In genomic region chr19:53555352-53555751, GRCh38 we compare ENCODE assay signal across 12 cellular contexts. TPM values are rescaled to one million over a fixed set of nuclear protein-coding genes. Genes with fewer than 3 reads are reported as not detected.
DNase-seq lines count a peak whose midpoint lies in the region; ATAC-seq, FAIRE-seq and TF ChIP-seq lines count a peak whose summit lies in the region.
"Had no signal": no experiment of that assay in that cellular context is flagged by ENCODE, and none has a peak within 500 bp of the region (broad histone marks: within the 10 kb centered on the region; RNA-seq: fewer than 3 reads in every experiment).

No MANE protein-coding gene starts in this region.

- no peaks in the 10 kb centered on the region for H3K27me3 ChIP-seq in heart right ventricle
- no peaks in the 10 kb centered on the region for H3K27me3 ChIP-seq in brain microvascular endothelial cell (replicated peaks)
- no peaks in the 10 kb centered on the region for H3K27me3 ChIP-seq in mucosa of stomach (ENCODE audit: control insufficient read depth, insufficient read depth, low read length)
- H3K27me3 ChIP-seq in uterus, result no peaks in the 10 kb centered on the region

- peak overlapping the region in 8 of 10 donors; percentile 53 to 75 (median 62) for H3K4me3 ChIP-seq in heart right ventricle
- peak overlapping the region; percentile 69 for H3K4me3 ChIP-seq in brain microvascular endothelial cell (ENCODE audit: low read depth, low read length)
- no peak overlapping the region for H3K4me3 ChIP-seq in mucosa of stomach (ENCODE audit: low read length)
- peak overlapping the region in 1 of 2 donors; percentile 53 for H3K4me3 ChIP-seq in uterus
- H3K4me3 ChIP-seq: SK-N-MC had no signal

- intact Hi-C loops in heart right ventricle (cut with DNase I) (no loop called here), Right ventricle myocardium superior (cut with DNase I) (no loop called here), uterus (cut with DNase I; ENCODE audit: low total_unique reads) (no loop called here)

- H3K36me3 ChIP-seq in heart right ventricle, result peaks cover 0 to 38% (median 8%) of the 10 kb centered on the region in 9 donors
- no peaks in the 10 kb centered on the region for H3K36me3 ChIP-seq in brain microvascular endothelial cell (replicated peaks)
- no peaks in the 10 kb centered on the region for H3K36me3 ChIP-seq in mucosa of stomach (ENCODE audit: control insufficient read depth, insufficient read depth, low read length)
- no peaks in the 10 kb centered on the region for H3K36me3 ChIP-seq in uterus

- FAIRE-seq in HTR-8/SVneo (lab: Jason Lieb, UNC), result no peak

- TF ChIP-seq POLR2A in uterus (IDR thresholded peaks at IDR 0.05), result no peak

- H3K4me1 ChIP-seq in heart right ventricle, result peaks cover 0 to 20% (median 5%) of the 10 kb centered on the region in 9 donors
- no peaks in the 10 kb centered on the region for H3K4me1 ChIP-seq in mucosa of stomach (ENCODE audit: control insufficient read depth, insufficient read depth, low read length)
- no peaks in the 10 kb centered on the region for H3K4me1 ChIP-seq in uterus

- TF ChIP-seq CTCF in heart right ventricle (IDR thresholded peaks at IDR 0.05) (no peak), brain microvascular endothelial cell (IDR thresholded peaks at IDR 0.05; ENCODE audit: low read depth, low read length, missing control alignments) (no peak), uterus (IDR thresholded peaks at IDR 0.05) (no peak)

- peak overlapping the region in 7 of 10 donors; percentile 78 to 92 (median 89) for H3K27ac ChIP-seq in heart right ventricle
- no peak overlapping the region for H3K27ac ChIP-seq in brain microvascular endothelial cell
- H3K27ac ChIP-seq in uterus, result peak overlapping the region; percentile 86 to 92
- H3K27ac ChIP-seq: SK-N-MC had no signal

- 89 to 91% methylated on average over 12 to 13 of the region's 13 CpGs for WGBS in heart right ventricle, 2 donors

- H3K9ac ChIP-seq in mucosa of stomach (ENCODE audit: low read length), result peak overlapping the region; percentile 65

- DNase-seq in heart right ventricle, result no peak
- no peak for DNase-seq in Right ventricle myocardium superior
- DNase-seq in brain microvascular endothelial cell, result no peak
- no peak for DNase-seq in uterus
- no peak for DNase-seq in HTR-8/SVneo (ENCODE audit: insufficient read length, low spot score)
- no peak for DNase-seq in COLO829 (ENCODE audit: low spot score)
- DNase-seq: NCI-H2029 treated with DMSO at 0.1 percent for 48 hours; stimulated activated CD4-positive, alpha-beta T cell treated with anti-CD3 and anti-CD28 coated beads, Interleukin-4, amount 100 ng/mL, for 1 hour had no signal

- H3K9me3 ChIP-seq in heart right ventricle (no peaks in the 10 kb centered on the region), mucosa of stomach (ENCODE audit: control insufficient read depth, low read length) (no peaks in the 10 kb centered on the region), uterus (no peaks in the 10 kb centered on the region)

- ATAC-seq in heart right ventricle (no peak), Right ventricle myocardium superior (ENCODE audit: poor library complexity) (no peak), HG03565 (IDR thresholded peaks at IDR 0.05; ENCODE audit: unreplicated experiment) (no peak)
- ATAC-seq: HCT116 had no signal

- in situ Hi-C loops in brain microvascular endothelial cell (cut with HindIII; ENCODE audit: low pct_ligation_motif_present, low sequenced_read_pairs), result no loop called here

RNA-seq across cellular contexts. Expression of gene ZNF331, which starts 17.4 kb away (rescaled TPM):
- 10 to 100 TPM; 10.4 to 21.9 (median 14.4) TPM for total RNA-seq in heart right ventricle
- 10 to 100 TPM in 1 of 2 donors, 1 to 10 TPM in 1; 5.1 to 19.9 TPM for polyA plus RNA-seq in heart right ventricle
- 8.5 TPM for total RNA-seq in Right ventricle myocardium superior
- total RNA-seq in uterus, result 10 to 100 TPM in 3 of 4 donors, 1 to 10 TPM in 1; 9.4 to 39.0 (median 17.0) TPM
